Comparison of ENCODE assay signal across 17 cellular contexts in the genomic region with DNA sequence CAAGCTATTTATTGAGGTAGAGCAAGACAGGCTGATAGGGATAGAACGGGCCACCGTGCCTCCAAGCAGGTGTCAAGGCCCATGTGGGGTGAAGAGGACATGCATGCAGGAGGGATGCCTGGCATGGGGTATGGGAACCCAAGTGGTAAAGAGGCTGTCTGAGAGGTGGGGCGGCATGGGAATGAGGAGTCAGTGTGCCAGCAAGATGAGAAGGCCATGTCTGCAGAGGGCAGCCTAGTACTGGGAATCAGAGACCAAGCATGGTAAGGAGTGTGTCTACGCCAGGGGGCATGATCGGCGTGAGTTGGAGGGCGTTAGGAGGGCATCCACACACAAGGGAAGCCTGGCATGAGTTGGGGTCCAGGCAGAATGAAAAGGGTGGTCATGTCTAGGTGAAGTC.
DNase-seq lines count a peak whose midpoint lies in the region; ATAC-seq and TF ChIP-seq lines count a peak whose summit lies in the region.
"Had no signal": no experiment of that assay in that cellular context is flagged by ENCODE, and none has a peak within 500 bp of the region (broad histone marks: within the 10 kb centered on the region; RNA-seq: fewer than 3 reads in every experiment).

No MANE protein-coding gene starts in this region.

- 69% methylated on average over 6 of the region's 7 CpGs for WGBS in mammary epithelial cell (ENCODE audit: low coverage, missing lambda C conversion rate)

- H3K4me2 ChIP-seq in mammary epithelial cell (ENCODE audit: insufficient read depth, low read depth, low read length) (no peak overlapping the region), MM.1S (ENCODE audit: low read depth, low read length) (no peak overlapping the region)
- H3K4me2 ChIP-seq: hepatocyte had no signal

- no peak overlapping the region for H3K4me3 Mint-ChIP-seq in MCF 10A (ENCODE audit: unreplicated experiment)
- H3K4me3 Mint-ChIP-seq: natural killer cell treated with Interleukin-12 subunit alpha and Interleukin-12 subunit beta and Interleukin-15 and Interleukin-18, amount 100 ng/mL, for 72 hours had no signal

- ATAC-seq in Panc1 = no peak
- ATAC-seq: body of pancreas; natural killer cell treated with Interleukin-12 subunit alpha and Interleukin-12 subunit beta and Interleukin-15 and Interleukin-18, amount 100 ng/mL, for 72 hours had no signal

- no peak overlapping the region for H3K9ac ChIP-seq in mammary epithelial cell (ENCODE audit: insufficient read depth, low read length)
- no peak overlapping the region for H3K9ac ChIP-seq in iPS-18a (ENCODE audit: low read length)
- no peak overlapping the region for H3K9ac ChIP-seq in MM.1S (ENCODE audit: low read length)

- no peak for DNase-seq in MCF 10A (ENCODE audit: unreplicated experiment)
- no peak for DNase-seq in mammary epithelial cell
- no peak for DNase-seq in Panc1 (ENCODE audit: low read depth, low spot score)
- DNase-seq in SIG-M5 (lab: John Stamatoyannopoulos, UW) = no peak
- no peak for DNase-seq in amniotic stem cell (lab: John Stamatoyannopoulos, UW)
- no peak for DNase-seq in MM.1S
- DNase-seq in effector memory CD4-positive, alpha-beta T cell = no peak
- DNase-seq: activated CD8-positive, alpha-beta memory T cell treated with anti-CD3 and anti-CD28 coated beads, Interleukin-2, amount 50 U/mL, for 48 hours; activated naive CD4-positive, alpha-beta T cell; body of pancreas; DMS153; NCI-H1436; NCI-H524 treated with DMSO at 0.1 percent for 48 hours; thyroid gland had no signal

- no peaks in the 10 kb centered on the region for H3K9me2 ChIP-seq in MM.1S (replicated peaks; ENCODE audit: insufficient read depth, low read length)

- H3K4me3 ChIP-seq in mammary epithelial cell (replicated peaks in 1 of 3; ENCODE audit: insufficient read depth in 1 of 3, low read depth in 2 of 3, low read length in 3 of 3) (no peak overlapping the region), Panc1 (ENCODE audit: low read depth in 2 of 2, low read length in 2 of 2) (no peak overlapping the region), iPS-18a (ENCODE audit: low read length) (peak overlapping the region; percentile 8), MM.1S (ENCODE audit: low read length) (no peak overlapping the region)
- no peak overlapping the region for H3K4me3 ChIP-seq in effector memory CD4-positive, alpha-beta T cell (ENCODE audit: insufficient read depth, low read depth, low read length, poor library complexity, severe bottlenecking)
- H3K4me3 ChIP-seq: body of pancreas, hepatocyte, thyroid gland had no signal

- peaks cover 17% of the 10 kb centered on the region for H3K27me3 ChIP-seq in mammary epithelial cell (ENCODE audit: insufficient read depth, low read length)
- no peaks in the 10 kb centered on the region for H3K27me3 ChIP-seq in Panc1 (ENCODE audit: control insufficient read depth, insufficient read depth, low read length)
- H3K27me3 ChIP-seq in iPS-18a (ENCODE audit: control insufficient read depth, insufficient read depth, low read length) = no peaks in the 10 kb centered on the region
- no peaks in the 10 kb centered on the region for H3K27me3 ChIP-seq in MM.1S (replicated peaks; ENCODE audit: insufficient read depth, low read length)
- no peaks in the 10 kb centered on the region for H3K27me3 ChIP-seq in effector memory CD4-positive, alpha-beta T cell (replicated peaks; ENCODE audit: control insufficient read depth, insufficient read depth, low read length, poor library complexity, severe bottlenecking)
- H3K27me3 ChIP-seq: body of pancreas, hepatocyte, thyroid gland had no signal

- no peaks in the 10 kb centered on the region for H4K20me1 ChIP-seq in mammary epithelial cell (ENCODE audit: insufficient read depth, low read length)
- H4K20me1 ChIP-seq in MM.1S (ENCODE audit: insufficient read depth, low read length) = no peaks in the 10 kb centered on the region

- in situ Hi-C loops in mammary epithelial cell (cut with MboI; ENCODE audit: low sequenced_read_pairs in 2 of 2) (no loop called here), Panc1 (cut with HindIII; ENCODE audit: low pct_unique_long_range_greater_than_20kb, low sequenced_read_pairs) (no loop called here)

- dilution Hi-C loops in mammary epithelial cell (cut with HindIII; ENCODE audit: low sequenced_read_pairs) = no loop called here

- H3K36me3 Mint-ChIP-seq in MCF 10A (ENCODE audit: insufficient read depth, unreplicated experiment) = no peaks in the 10 kb centered on the region
- H3K36me3 Mint-ChIP-seq: natural killer cell treated with Interleukin-12 subunit alpha and Interleukin-12 subunit beta and Interleukin-15 and Interleukin-18, amount 100 ng/mL, for 72 hours had no signal

- no peaks in the 10 kb centered on the region for H3K27me3 Mint-ChIP-seq in MCF 10A (ENCODE audit: insufficient read depth, unreplicated experiment)
- H3K27me3 Mint-ChIP-seq: natural killer cell treated with Interleukin-12 subunit alpha and Interleukin-12 subunit beta and Interleukin-15 and Interleukin-18, amount 100 ng/mL, for 72 hours had no signal

- no peaks in the 10 kb centered on the region for H3K36me3 ChIP-seq in mammary epithelial cell (ENCODE audit: insufficient read depth, low read length)
- H3K36me3 ChIP-seq in Panc1 (ENCODE audit: control insufficient read depth, insufficient read depth, low read length) = no peaks in the 10 kb centered on the region
- no peaks in the 10 kb centered on the region for H3K36me3 ChIP-seq in iPS-18a (ENCODE audit: control insufficient read depth, low read depth, low read length)
- H3K36me3 ChIP-seq in MM.1S (replicated peaks; ENCODE audit: insufficient read depth, low read length) = no peaks in the 10 kb centered on the region
- no peaks in the 10 kb centered on the region for H3K36me3 ChIP-seq in effector memory CD4-positive, alpha-beta T cell (ENCODE audit: control insufficient read depth, insufficient read depth, low read length)
- H3K36me3 ChIP-seq: thyroid gland had no signal

- BruUV-seq in MCF 10A (replicated peaks; lab: Mats Ljungman, UMichigan) = no TSS peak
- no TSS peak for BruUV-seq in mammary epithelial cell (replicated peaks; lab: Mats Ljungman, UMichigan)
- BruUV-seq in Panc1 (replicated peaks; lab: Mats Ljungman, UMichigan) = no TSS peak

- H3K79me2 ChIP-seq in mammary epithelial cell (ENCODE audit: insufficient read depth, low read length) = no peaks in the 10 kb centered on the region
- H3K79me2 ChIP-seq in MM.1S (ENCODE audit: low read length) = no peaks in the 10 kb centered on the region
- H3K79me2 ChIP-seq: hepatocyte had no signal

- no peaks in the 10 kb centered on the region for H3F3A ChIP-seq in MM.1S (ENCODE audit: insufficient read depth, low read length)

- CTCF ChIA-PET in MCF 10A (lab: Yijun Ruan, JAX) (interaction anchor here (1.0 kb wide), 1 partner anchor 18 kb away, joined by 4 read pairs; no protein-coding TSS in a partner anchor), mammary epithelial cell (lab: Charles Lee; ENCODE audit: low non-redundant PET) (interaction anchor here (0.5 kb wide), 1 partner anchor 828 kb away, joined by 7 read pairs; no protein-coding TSS in a partner anchor), Panc1 (lab: Charles Lee) (no interaction called here)

- H3K27ac ChIP-seq in mammary epithelial cell (ENCODE audit: insufficient read depth, low read depth, low read length) = no peak overlapping the region
- H3K27ac ChIP-seq in Panc1 (ENCODE audit: low read length) = no peak overlapping the region
- no peak overlapping the region for H3K27ac ChIP-seq in iPS-18a (ENCODE audit: low read length)
- H3K27ac ChIP-seq in MM.1S (ENCODE audit: low read length) = no peak overlapping the region
- H3K27ac ChIP-seq in effector memory CD4-positive, alpha-beta T cell (ENCODE audit: insufficient read depth, low read length, poor library complexity, severe bottlenecking) = no peak overlapping the region
- H3K27ac ChIP-seq: body of pancreas, hepatocyte, thyroid gland had no signal

- H2AFZ ChIP-seq in mammary epithelial cell (ENCODE audit: low read depth, low read length) = no peak overlapping the region
- H2AFZ ChIP-seq in MM.1S (ENCODE audit: low read length) = no peak overlapping the region
- H2AFZ ChIP-seq: hepatocyte had no signal

- intact Hi-C loops in MCF 10A (cut with micrococcal nuclease) = loop anchor here (5.0 to 10.0 kb wide), 2 partner anchors 177 to 201 kb away; no protein-coding TSS in a partner anchor
- intact Hi-C loops in mammary epithelial cell (cut with micrococcal nuclease) = no loop called here
- intact Hi-C loops in Panc1 (cut with micrococcal nuclease; ENCODE audit: unreplicated experiment) = no loop called here

- peaks cover 46% of the 10 kb centered on the region for H3K4me1 Mint-ChIP-seq in MCF 10A (ENCODE audit: insufficient read depth, unreplicated experiment)

- peaks cover 8% of the 10 kb centered on the region for H3K9me3 Mint-ChIP-seq in MCF 10A (ENCODE audit: unreplicated experiment)

- peaks cover 33% of the 10 kb centered on the region for H3K4me1 ChIP-seq in mammary epithelial cell (ENCODE audit: insufficient read depth, low read length)
- no peaks in the 10 kb centered on the region for H3K4me1 ChIP-seq in Panc1 (ENCODE audit: control insufficient read depth, insufficient read depth, low read length)
- peaks cover 19% of the 10 kb centered on the region for H3K4me1 ChIP-seq in iPS-18a (ENCODE audit: control insufficient read depth, low read depth, low read length)
- H3K4me1 ChIP-seq in MM.1S (ENCODE audit: low read length) = no peaks in the 10 kb centered on the region
- H3K4me1 ChIP-seq in effector memory CD4-positive, alpha-beta T cell (ENCODE audit: control insufficient read depth, insufficient read depth, low read length, poor library complexity, severe bottlenecking) = no peaks in the 10 kb centered on the region
- H3K4me1 ChIP-seq: body of pancreas, thyroid gland had no signal

- POLR2A ChIA-PET in MCF 10A (lab: Yijun Ruan, JAX) = interaction anchor here (2.6 kb wide), 1 partner anchor 16 kb away, joined by 7 read pairs; no protein-coding TSS in a partner anchor
- POLR2A ChIA-PET in Panc1 (lab: Charles Lee) = no interaction called here

- peak overlapping the region; percentile 5 for H3K27ac Mint-ChIP-seq in MCF 10A (ENCODE audit: low read depth, unreplicated experiment)
- H3K27ac Mint-ChIP-seq: natural killer cell treated with Interleukin-12 subunit alpha and Interleukin-12 subunit beta and Interleukin-15 and Interleukin-18, amount 100 ng/mL, for 72 hours had no signal

- H3K9me3 ChIP-seq in mammary epithelial cell (replicated peaks; ENCODE audit: insufficient read depth, low read length) (no peaks in the 10 kb centered on the region), Panc1 (ENCODE audit: control insufficient read depth, insufficient read depth, low read depth, low read length) (no peaks in the 10 kb centered on the region), iPS-18a (ENCODE audit: control insufficient read depth, low read depth, low read length) (no peaks in the 10 kb centered on the region), MM.1S (replicated peaks; ENCODE audit: insufficient read depth, low read length) (no peaks in the 10 kb centered on the region)
- H3K9me3 ChIP-seq in effector memory CD4-positive, alpha-beta T cell (ENCODE audit: control insufficient read depth, low read length) = no peaks in the 10 kb centered on the region
- H3K9me3 ChIP-seq: body of pancreas, thyroid gland had no signal

- peak; percentile 19 for TF ChIP-seq CTCF in MCF 10A (IDR thresholded peaks at IDR 0.05; ENCODE audit: unreplicated experiment)
- TF ChIP-seq CTCF in mammary epithelial cell (conservative IDR thresholded peaks at IDR 0.05 in 1 of 2, IDR thresholded peaks at IDR 0.05 in 1 of 2; ENCODE audit: extremely low read depth in 1 of 2, insufficient read depth in 1 of 2, low read depth in 1 of 2, low read length in 2 of 2) = no peak
- peak; percentile 19; the same call in 1 of the 2 replicates for TF ChIP-seq CTCF in Panc1 (IDR thresholded peaks at IDR 0.05)
- no peak for TF ChIP-seq CTCF in MM.1S (IDR thresholded peaks at IDR 0.05; ENCODE audit: low read length)

Comparison
In these comparisons a context has a peak if more than half of its experiments do, and no peak if none do; other contexts are left out.
1. CTCF ChIP-seq: peak in MCF 10A (single experiment) and Panc1 (single experiment); none in mammary epithelial cell (0 of 2) and MM.1S (single experiment).